In genomic region chr22:32536352-32536751, GRCh38 we compare ENCODE assay signal across 25 cellular contexts.
A peak's percentile ranks its signal among the peaks of the same experiment; 100 is the strongest.
DNase-seq lines count a peak whose midpoint lies in the region; ATAC-seq and TF ChIP-seq lines count a peak whose summit lies in the region.
"Had no signal": no experiment of that assay in that cellular context is flagged by ENCODE, and none has a peak within 500 bp of the region (broad histone marks: within the 10 kb centered on the region; RNA-seq: fewer than 3 reads in every experiment).

No MANE protein-coding gene starts in this region.

- H2BK20ac ChIP-seq in IMR-90 (ENCODE audit: low read depth, low read length), result no peak overlapping the region

- H3K14ac ChIP-seq in IMR-90 (replicated peaks; ENCODE audit: low read depth, low read length), result no peak overlapping the region

- 100% methylated on average over 1 of the region's 2 CpGs; no CpG with 5 or more reads in 1 of the 2 experiments for WGBS in IMR-90 (ENCODE audit: extremely low coverage in 2 of 2, insufficient read length in 1 of 2), 2 experiments

- TF ChIP-seq CTCF in IMR-90 (conservative IDR thresholded peaks at IDR 0.05; ENCODE audit: low read depth, low read length) (no peak), WTC11 (IDR thresholded peaks at IDR 0.05) (no peak), osteoblast (IDR thresholded peaks at IDR 0.05; ENCODE audit: extremely low read depth, low read depth, low read length) (no peak), left lung (IDR thresholded peaks at IDR 0.05) (no peak)

- dilution Hi-C loops in IMR-90 (cut with HindIII; ENCODE audit: low sequenced_read_pairs, unreplicated experiment), result no loop called here

- H3K4me1 Mint-ChIP-seq in WTC11, result peaks cover 7% of the 10 kb centered on the region
- H3K4me1 Mint-ChIP-seq: CD8-positive, alpha-beta memory T cell had no signal

- H3K27ac Mint-ChIP-seq in WTC11, result no peak overlapping the region
- H3K27ac Mint-ChIP-seq: CD8-positive, alpha-beta memory T cell had no signal

- H3K23ac ChIP-seq in IMR-90 (ENCODE audit: low read depth, low read length), result no peak overlapping the region

- in situ Hi-C loops in IMR-90 (cut with MboI; ENCODE audit: low sequenced_read_pairs), result no loop called here

- CTCF ChIA-PET in IMR-90 (lab: Yijun Ruan, JAX), result no interaction called here
- CTCF ChIA-PET in WTC11 (lab: Charles Lee), result no interaction called here

- no peak for TF ChIP-seq POLR2A in IMR-90 (IDR thresholded peaks at IDR 0.05; ENCODE audit: low read depth, low read length)

- no peaks in the 10 kb centered on the region for H3K27me3 Mint-ChIP-seq in WTC11 (ENCODE audit: low read depth)

- no peaks in the 10 kb centered on the region for H4K20me1 ChIP-seq in IMR-90 (ENCODE audit: insufficient read depth, low read length)
- H4K20me1 ChIP-seq in Karpas-422 (ENCODE audit: insufficient read depth, low read depth, low read length), result no peaks in the 10 kb centered on the region
- no peaks in the 10 kb centered on the region for H4K20me1 ChIP-seq in osteoblast (ENCODE audit: insufficient read depth, low read length)

- no peak overlapping the region for H4K5ac ChIP-seq in IMR-90 (ENCODE audit: low read depth, low read length)

- DNase-seq in IMR-90 (no peak), Karpas-422 (peak; percentile 63), WTC11 (ENCODE audit: low spot score) (no peak), osteoblast (ENCODE audit: insufficient read length, low spot score, missing footprints) (peak; percentile 76), left lung (no peak), EL (no peak)
- no peak for DNase-seq in activated CD4-positive, alpha-beta T cell treated with anti-CD3 and anti-CD28 coated beads, Interleukin-2, amount 50 U/mL, for 48 hours
- DNase-seq: C1 segment of cervical spinal cord; CD8-positive, alpha-beta memory T cell; DMS 273 treated with DMSO at 0.1 percent for 48 hours; DMS79; GF-D8; GOT3; KG1; NCI-H1105; NCI-H1436 treated with DMSO at 0.1 percent for 48 hours; NCI-H187 treated with DMSO at 0.1 percent for 48 hours; NCI-H446; NCI-H524 treated with DMSO at 0.1 percent for 48 hours; NCI-H774; NK-92 treated with Interleukin-12 subunit alpha and Interleukin-12 subunit beta, amount 100 ng/mL, for 24 hours; SHP77; T-helper 17 cell had no signal

- peaks cover 3% of the 10 kb centered on the region; the same call in 1 of the 2 replicates for H3K9me3 ChIP-seq in IMR-90 (ENCODE audit: control insufficient read depth, insufficient read depth, low read length)
- no peaks in the 10 kb centered on the region for H3K9me3 ChIP-seq in Karpas-422 (ENCODE audit: low read length)
- no peaks in the 10 kb centered on the region for H3K9me3 ChIP-seq in osteoblast (ENCODE audit: low read depth, low read length)
- H3K9me3 ChIP-seq in left lung, result no peaks in the 10 kb centered on the region
- H3K9me3 ChIP-seq: HAP-1 had no signal

- H3K36me3 ChIP-seq in IMR-90 (ENCODE audit: control insufficient read depth, insufficient read depth, low read length) (no peaks in the 10 kb centered on the region), Karpas-422 (ENCODE audit: insufficient read depth, low read length) (no peaks in the 10 kb centered on the region), osteoblast (ENCODE audit: insufficient read depth, low read length) (no peaks in the 10 kb centered on the region), left lung (no peaks in the 10 kb centered on the region)
- H3K36me3 ChIP-seq: HAP-1 had no signal

- H3K18ac ChIP-seq in IMR-90 (ENCODE audit: low read depth, low read length), result no peak overlapping the region

- H3K9ac ChIP-seq in IMR-90 (ENCODE audit: low read depth, low read length) (no peak overlapping the region), Karpas-422 (ENCODE audit: low read length) (no peak overlapping the region)

- H3K4ac ChIP-seq in IMR-90 (ENCODE audit: low read depth, low read length), result peak overlapping the region; percentile 21; the same call in 1 of the 2 replicates

- H4K8ac ChIP-seq in IMR-90 (ENCODE audit: low read depth in 2 of 2, low read length in 2 of 2), result no peak overlapping the region

- H2AFZ ChIP-seq in IMR-90 (replicated peaks; ENCODE audit: low read length, poor library complexity) (peak overlapping the region; percentile 8), Karpas-422 (ENCODE audit: low read length) (no peak overlapping the region), osteoblast (ENCODE audit: low read length) (no peak overlapping the region)

- POLR2A ChIA-PET in IMR-90 (lab: Charles Lee; ENCODE audit: unreplicated experiment), result no interaction called here
- POLR2A ChIA-PET in WTC11 (lab: Charles Lee), result no interaction called here

- no peak overlapping the region for H2BK5ac ChIP-seq in IMR-90 (ENCODE audit: low read depth, low read length, poor library complexity, severe bottlenecking)

- no peak overlapping the region for H3K4me3 Mint-ChIP-seq in WTC11
- H3K4me3 Mint-ChIP-seq: CD8-positive, alpha-beta memory T cell; T-helper 17 cell had no signal

- H3K27me3 ChIP-seq in IMR-90 (ENCODE audit: control insufficient read depth, insufficient read depth, low read length) (0 out of 2 replicates have a peak, but pooled peaks cover 1% of the 10 kb centered on the region), Karpas-422 (ENCODE audit: low read length) (no peaks in the 10 kb centered on the region), osteoblast (ENCODE audit: insufficient read depth, low read length) (peaks cover 7% of the 10 kb centered on the region), left lung (no peaks in the 10 kb centered on the region)

- H3K79me2 ChIP-seq in Karpas-422 (ENCODE audit: low read length) (peaks cover 3% of the 10 kb centered on the region; the same call in 1 of the 2 replicates), osteoblast (ENCODE audit: insufficient read depth, low read length) (no peaks in the 10 kb centered on the region)

- no peaks in the 10 kb centered on the region for H3K9me2 ChIP-seq in Karpas-422 (replicated peaks; ENCODE audit: insufficient read depth, low read length)

- H3K9me3 Mint-ChIP-seq in WTC11, result peaks cover 5% of the 10 kb centered on the region; the same call in 1 of the 2 replicates

- ATAC-seq in IMR-90 (ENCODE audit: low read depth), result no peak
- ATAC-seq in WTC11, result no peak
- ATAC-seq in left lung, result no peak
- ATAC-seq: T-helper 17 cell had no signal

- no peak overlapping the region for H3K4me2 ChIP-seq in IMR-90 (ENCODE audit: low read depth, low read length)
- H3K4me2 ChIP-seq in Karpas-422 (ENCODE audit: low read depth, low read length, poor library complexity, severe bottlenecking), result no peak overlapping the region
- no peak overlapping the region for H3K4me2 ChIP-seq in osteoblast (ENCODE audit: insufficient read depth, low read length)

- peak overlapping the region; percentile 35; the same call in 1 of the 2 replicates for H2AK5ac ChIP-seq in IMR-90 (ENCODE audit: low read depth, low read length)

- peak overlapping the region; percentile 66 for H2AK9ac ChIP-seq in IMR-90 (replicated peaks; ENCODE audit: low read depth, low read length, poor library complexity)

- no peak for TF ChIP-seq RAD21 in IMR-90 (IDR thresholded peaks at IDR 0.05; ENCODE audit: low read length)

- H3K27ac ChIP-seq in IMR-90 (ENCODE audit: insufficient read depth, low read length) (no peak overlapping the region), Karpas-422 (ENCODE audit: low read length) (no peak overlapping the region), osteoblast (ENCODE audit: low read depth, low read length) (no peak overlapping the region), left lung (no peak overlapping the region)
- H3K27ac ChIP-seq: HL-60 had no signal

- no peak overlapping the region for H3K56ac ChIP-seq in IMR-90 (ENCODE audit: extremely low read depth, insufficient read depth, low read length)

- BruUV-seq in IMR-90 (replicated peaks; lab: Mats Ljungman, UMichigan), result no TSS peak

- 0 out of 4 replicates have a peak, but pooled peaks cover 0 to 5% of the 10 kb centered on the region in 2 experiments for H3K79me1 ChIP-seq in IMR-90 (ENCODE audit: low read depth in 1 of 2, low read length in 2 of 2)

- H2BK120ac ChIP-seq in IMR-90 (ENCODE audit: low read depth, low read length), result no peak overlapping the region

- no peaks in the 10 kb centered on the region; the same call in 1 of the 2 replicates for H3K36me3 Mint-ChIP-seq in WTC11
- H3K36me3 Mint-ChIP-seq: CD8-positive, alpha-beta memory T cell had no signal

- H3K4me3 ChIP-seq in IMR-90 (ENCODE audit: insufficient read depth, low read depth, low read length) (no peak overlapping the region), Karpas-422 (ENCODE audit: low read length) (no peak overlapping the region), osteoblast (ENCODE audit: insufficient read depth, low read length) (no peak overlapping the region), left lung (no peak overlapping the region)
- H3K4me3 ChIP-seq: HAP-1 had no signal

- peaks cover 14% of the 10 kb centered on the region for H3K9me1 ChIP-seq in IMR-90 (ENCODE audit: insufficient read depth, low read length)

- peaks cover 23% of the 10 kb centered on the region for H3K4me1 ChIP-seq in IMR-90 (ENCODE audit: control insufficient read depth, insufficient read depth, low read length)
- peaks cover 5% of the 10 kb centered on the region for H3K4me1 ChIP-seq in Karpas-422 (ENCODE audit: low read length)
- H3K4me1 ChIP-seq in osteoblast (ENCODE audit: insufficient read depth, low read length), result peaks cover 30% of the 10 kb centered on the region
- peaks cover 17 to 24% of the 10 kb centered on the region in 2 donors for H3K4me1 ChIP-seq in left lung
- H3K4me1 ChIP-seq: HAP-1 had no signal

- H2BK15ac ChIP-seq in IMR-90 (ENCODE audit: low read depth, low read length), result no peak overlapping the region

- intact Hi-C loops in IMR-90 (cut with micrococcal nuclease) (no loop called here), left lung (cut with DNase I) (loop anchor here in 1 of 2 donors (10.0 kb wide), 1 partner anchor 88 kb away; no protein-coding TSS in a partner anchor)

- 0 out of 2 replicates have a peak overlapping the region, but pooled peaks have one; percentile 18 for H4K91ac ChIP-seq in IMR-90 (ENCODE audit: insufficient read depth, low read depth, low read length)

TF ChIP-seq in IMR-90, 13 proteins besides CTCF, POLR2A, EP300 and RAD21 (continues in another document):
- TF ChIP-seq MAFK (IDR thresholded peaks at IDR 0.05; ENCODE audit: low read depth, low read length), result no peak
- no peak for TF ChIP-seq RCOR1 (IDR thresholded peaks at IDR 0.05; ENCODE audit: insufficient replicate concordance, low read length)
- no peak for TF ChIP-seq NFE2L2 (IDR thresholded peaks at IDR 0.05; ENCODE audit: low read depth, low read length)
- TF ChIP-seq SMC3 (IDR thresholded peaks at IDR 0.05; ENCODE audit: low read depth, low read length), result no peak
- no peak for TF ChIP-seq RFX5 (IDR thresholded peaks at IDR 0.05; ENCODE audit: low read depth, low read length)

TF ChIP-seq in WTC11, 78 proteins besides CTCF, POLR2A, EP300 and RAD21 (continues in another document):
- TF ChIP-seq ESRRA (CRISPR knock-in tag; IDR thresholded peaks at IDR 0.05; ENCODE audit: borderline replicate concordance), result no peak
- TF ChIP-seq, protein P1, sequence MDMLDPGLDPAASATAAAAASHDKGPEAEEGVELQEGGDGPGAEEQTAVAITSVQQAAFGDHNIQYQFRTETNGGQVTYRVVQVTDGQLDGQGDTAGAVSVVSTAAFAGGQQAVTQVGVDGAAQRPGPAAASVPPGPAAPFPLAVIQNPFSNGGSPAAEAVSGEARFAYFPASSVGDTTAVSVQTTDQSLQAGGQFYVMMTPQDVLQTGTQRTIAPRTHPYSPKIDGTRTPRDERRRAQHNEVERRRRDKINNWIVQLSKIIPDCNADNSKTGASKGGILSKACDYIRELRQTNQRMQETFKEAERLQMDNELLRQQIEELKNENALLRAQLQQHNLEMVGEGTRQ (CRISPR knock-in tag; IDR thresholded peaks at IDR 0.05), result peak; percentile 69

Comparison
In these comparisons a context has a peak if more than half of its experiments do, and no peak if none do; other contexts are left out.
1. DNase-seq: peak in Karpas-422 (single experiment) and osteoblast (single experiment); none in IMR-90 (single experiment), WTC11 (single experiment), activated CD4-positive, alpha-beta T cell treated with anti-CD3 and anti-CD28 coated beads, Interleukin-2, amount 50 U/mL, for 48 hours (0 of 2), left lung (0 of 2) and EL (single experiment).